ENCODE assay signal across 10 cellular contexts in genomic region chr4:10102193-10102980, GRCh38. TPM values are rescaled to one million over a fixed set of nuclear protein-coding genes. Genes with fewer than 3 reads are reported as not detected.
DNase-seq lines count a peak whose midpoint lies in the region; ATAC-seq and TF ChIP-seq lines count a peak whose summit lies in the region.
"Had no signal": no experiment of that assay in that cellular context is flagged by ENCODE, and none has a peak within 500 bp of the region (broad histone marks: within the 10 kb centered on the region; RNA-seq: fewer than 3 reads in every experiment).

No MANE protein-coding gene starts in this region.

- no peak overlapping the region for H2BK120ac ChIP-seq in neuronal stem cell (ENCODE audit: low read depth, low read length)

- in situ Hi-C loops in ACHN (cut with HindIII; ENCODE audit: low pct_ligation_motif_present, low pct_unique_long_range_greater_than_20kb, low sequenced_read_pairs): no loop called here

- no peak overlapping the region for H4K91ac ChIP-seq in neuronal stem cell (ENCODE audit: low read depth, low read length, poor library complexity)

- no peak for ATAC-seq in HG02884 (IDR thresholded peaks at IDR 0.05; ENCODE audit: unreplicated experiment)
- no peak for ATAC-seq in GM18520 (IDR thresholded peaks at IDR 0.05; ENCODE audit: unreplicated experiment)

- H3K23ac ChIP-seq in neuronal stem cell (ENCODE audit: low read depth, low read length, poor library complexity): no peak overlapping the region

- no peak overlapping the region for H2BK15ac ChIP-seq in neuronal stem cell (ENCODE audit: low read length)

- DNase-seq in coronary artery (ENCODE audit: low spot score) (no peak), neuronal stem cell (ENCODE audit: low spot score) (no peak), NCI-H446 treated with DMSO at 0.1 percent for 48 hours (lab: John Stamatoyannopoulos, UW) (no peak), ACHN (no peak)
- DNase-seq: activated CD4-positive, CD25-positive, alpha-beta regulatory T cell; OCI-M1 had no signal

- H3K4me1 ChIP-seq in BLaER1 (peaks cover 98% of the 10 kb centered on the region), neuronal stem cell (ENCODE audit: control insufficient read depth in 2 of 2, insufficient read depth in 1 of 2, low read depth in 1 of 2, low read length in 2 of 2) (peaks cover 32 to 59% of the 10 kb centered on the region in 2 donors)

- H3K36me3 ChIP-seq in BLaER1 (peaks cover 85% of the 10 kb centered on the region), KOPT-K1 (ENCODE audit: insufficient read depth, low read length) (peaks cover 100% of the 10 kb centered on the region), neuronal stem cell (replicated peaks in 1 of 2; ENCODE audit: control insufficient read depth in 2 of 2, insufficient read depth in 2 of 2, low read length in 2 of 2) (peaks cover 24 to 87% of the 10 kb centered on the region in 2 donors)

- H3K27ac ChIP-seq in BLaER1 (peak overlapping the region; percentile 57), KOPT-K1 (ENCODE audit: low read depth, low read length, poor library complexity, severe bottlenecking) (peak overlapping the region; percentile 1), coronary artery (peak overlapping the region; percentile 84 to 90), neuronal stem cell (replicated peaks; ENCODE audit: low read length) (peak overlapping the region; percentile 71)

- H4K8ac ChIP-seq in neuronal stem cell (ENCODE audit: low read depth, low read length): no peak overlapping the region

- H2BK12ac ChIP-seq in neuronal stem cell (ENCODE audit: low read length): no peak overlapping the region

- H3K18ac ChIP-seq in neuronal stem cell (ENCODE audit: low read length): peak overlapping the region; percentile 5

- no peak overlapping the region for H3K4me3 ChIP-seq in BLaER1
- H3K4me3 ChIP-seq in coronary artery: no peak overlapping the region
- H3K4me3 ChIP-seq in neuronal stem cell (ENCODE audit: low read length in 2 of 2): no peak overlapping the region

- no peak overlapping the region for H3K14ac ChIP-seq in neuronal stem cell (ENCODE audit: low read length)

- H3K4me2 ChIP-seq in BLaER1 (peak overlapping the region; percentile 85), neuronal stem cell (ENCODE audit: insufficient read depth, low read length, poor library complexity, severe bottlenecking) (no peak overlapping the region)

- no peaks in the 10 kb centered on the region for H3K27me3 ChIP-seq in BLaER1
- H3K27me3 ChIP-seq in neuronal stem cell (ENCODE audit: control insufficient read depth in 3 of 3, insufficient read depth in 3 of 3, low read depth in 1 of 3, low read length in 3 of 3): no peaks in the 10 kb centered on the region

- H3K9ac ChIP-seq in BLaER1 (peak overlapping the region; percentile 41), neuronal stem cell (ENCODE audit: low read depth, low read length, poor library complexity) (no peak overlapping the region)

- WGBS in neuronal stem cell (ENCODE audit: extremely low coverage in 2 of 2, insufficient read length in 2 of 2, insufficient replicate concordance in 1 of 2), 2 donors: no CpG with 5 or more reads among the region's 11 CpGs

- no peak overlapping the region for H2BK5ac ChIP-seq in neuronal stem cell (ENCODE audit: low read length)

- peaks cover 17% of the 10 kb centered on the region for H3K79me1 ChIP-seq in neuronal stem cell (ENCODE audit: low read depth, low read length)

- no peak overlapping the region for H3K4ac ChIP-seq in neuronal stem cell (ENCODE audit: low read length)

- H2AFZ ChIP-seq in neuronal stem cell (ENCODE audit: low read length): no peak overlapping the region

- TF ChIP-seq CTCF in coronary artery (IDR thresholded peaks at IDR 0.05): no peak

- H3K9me3 ChIP-seq in BLaER1 (no peaks in the 10 kb centered on the region), KOPT-K1 (ENCODE audit: insufficient read depth, low read length, poor library complexity, severe bottlenecking) (no peaks in the 10 kb centered on the region), neuronal stem cell (replicated peaks in 1 of 2; ENCODE audit: control insufficient read depth in 2 of 2, insufficient read depth in 1 of 2, low read depth in 1 of 2, low read length in 2 of 2) (no peaks in the 10 kb centered on the region)

- peak overlapping the region; percentile 2 for H2AK5ac ChIP-seq in neuronal stem cell (ENCODE audit: low read depth, low read length)

- peaks cover 95% of the 10 kb centered on the region for H4K20me1 ChIP-seq in BLaER1

RNA-seq across cellular contexts. Expression of gene WDR1, which starts 14.2 kb away (rescaled TPM):
- 78.8 TPM for polyA plus RNA-seq in neuronal stem cell (2013, experiment 1 of 2)
- 78.7 TPM for polyA plus RNA-seq in neuronal stem cell (2013, experiment 2 of 2)

Comparison
In these comparisons a context has a peak if more than half of its experiments do, and no peak if none do; other contexts are left out.
1. H3K27ac ChIP-seq: peak in every context shown above with its lines; median percentile 87 in coronary artery; 71 in neuronal stem cell; 57 in BLaER1; 1 in KOPT-K1.